Comparison of ENCODE assay signal across 9 cellular contexts in genomic region chr1:151314137-151314875, GRCh38. TPM values are rescaled to one million over a fixed set of nuclear protein-coding genes. Genes with fewer than 3 reads are reported as not detected.
DNase-seq lines count a peak whose midpoint lies in the region; ATAC-seq and TF ChIP-seq lines count a peak whose summit lies in the region.
"Had no signal": no experiment of that assay in that cellular context is flagged by ENCODE, and none has a peak within 500 bp of the region (broad histone marks: within the 10 kb centered on the region; RNA-seq: fewer than 3 reads in every experiment).

No MANE protein-coding gene starts in this region.

- DNase-seq in brain microvascular endothelial cell (peak; percentile 75), islet precursor cell (peak; percentile 73), stomach (peak; percentile 47), NCI-H69 (lab: John Stamatoyannopoulos, UW) (no peak), HAP-1 (ENCODE audit: low spot score in 2 of 2) (no peak), NCI-H82 treated with DMSO at 0.1 percent for 48 hours (lab: John Stamatoyannopoulos, UW; ENCODE audit: unreplicated experiment) (no peak)

- ATAC-seq in GM21786 (IDR thresholded peaks at IDR 0.05; ENCODE audit: unreplicated experiment): no peak
- ATAC-seq: activated naive CD4-positive, alpha-beta T cell treated with anti-CD3 and anti-CD28 coated beads, Interleukin-2, amount 50 U/mL, for 72 hours had no signal

- 46 to 62% (median 55%) methylated on average over 3 of the region's 3 CpGs for WGBS in stomach, 5 donors

- H3K36me3 ChIP-seq in HEK293 (ENCODE audit: control insufficient read depth in 2 of 2, insufficient read depth in 1 of 2, low read length in 2 of 2): peaks cover 18 to 91% of the 10 kb centered on the region in 2 experiments; a peak in 2 of 3 replicates
- peaks cover 27% of the 10 kb centered on the region for H3K36me3 ChIP-seq in brain microvascular endothelial cell (replicated peaks)
- H3K36me3 ChIP-seq in stomach: peaks cover 25 to 100% (median 91%) of the 10 kb centered on the region in 4 donors
- peaks cover 34% of the 10 kb centered on the region for H3K36me3 ChIP-seq in HAP-1 (replicated peaks)

- TF ChIP-seq CTCF in HEK293 (tag by site-specific recombination; IDR thresholded peaks at IDR 0.05) (no peak), brain microvascular endothelial cell (IDR thresholded peaks at IDR 0.05; ENCODE audit: low read depth, low read length, missing control alignments) (no peak), stomach (IDR thresholded peaks at IDR 0.05) (no peak)

- H3K27me3 ChIP-seq in brain microvascular endothelial cell (replicated peaks) (no peaks in the 10 kb centered on the region), stomach (no peaks in the 10 kb centered on the region), HAP-1 (ENCODE audit: low read depth) (no peaks in the 10 kb centered on the region)

- H3K9me3 ChIP-seq in HEK293 (ENCODE audit: control insufficient read depth, insufficient read depth, low read depth, low read length): no peaks in the 10 kb centered on the region
- H3K9me3 ChIP-seq in stomach: no peaks in the 10 kb centered on the region
- no peaks in the 10 kb centered on the region for H3K9me3 ChIP-seq in HAP-1

- no peak for TF ChIP-seq EP300 in stomach (IDR thresholded peaks at IDR 0.05)

- no peak overlapping the region for H3K4me3 ChIP-seq in HEK293 (ENCODE audit: low read depth, low read length)
- H3K4me3 ChIP-seq in brain microvascular endothelial cell (ENCODE audit: low read depth, low read length): no peak overlapping the region
- no peak overlapping the region for H3K4me3 ChIP-seq in stomach
- H3K4me3 ChIP-seq in HAP-1: no peak overlapping the region

- intact Hi-C loops in stomach (cut with DNase I; ENCODE audit: low total_unique reads): no loop called here

- POLR2A ChIA-PET in HEK293 (lab: Yijun Ruan, JAX): interaction anchor here (0.6 to 5.0 kb wide), 5 partner anchors 10 to 158 kb away, joined by 3 to 56 read pairs (median 5); partner anchors contain the start of gene PI4KB

- H3K27ac ChIP-seq in HEK293 (ENCODE audit: extremely low read depth, low read depth, low read length): no peak overlapping the region
- H3K27ac ChIP-seq in brain microvascular endothelial cell: peak overlapping the region; percentile 9
- peak overlapping the region in 4 of 5 donors; percentile 6 to 84 (median 84) for H3K27ac ChIP-seq in stomach

- in situ Hi-C loops in brain microvascular endothelial cell (cut with HindIII; ENCODE audit: low pct_ligation_motif_present, low sequenced_read_pairs) (no loop called here), HAP-1 (cut with MboI; ENCODE audit: low sequenced_read_pairs) (no loop called here)

- CTCF ChIA-PET in HEK293 (lab: Yijun Ruan, JAX): interaction anchor here (0.6 to 12.7 kb wide), 6 partner anchors 13 to 28 kb away, joined by 3 to 88 read pairs (median 4); partner anchors contain the start of gene PI4KB

- no peak for TF ChIP-seq POLR2A in stomach (IDR thresholded peaks at IDR 0.05)

- H3K4me1 ChIP-seq in HEK293 (ENCODE audit: control insufficient read depth, insufficient read depth, low read length) (no peaks in the 10 kb centered on the region), stomach (peaks cover 49 to 63% (median 57%) of the 10 kb centered on the region in 4 donors), HAP-1 (no peaks in the 10 kb centered on the region)

TF ChIP-seq in HEK293, 187 proteins besides CTCF, POLR2A, EP300 and RAD21 (continues in another document):
- TF ChIP-seq ZNF521 (tag by site-specific recombination; IDR thresholded peaks at IDR 0.05) (no peak), ZFP3 (tag by site-specific recombination; IDR thresholded peaks at IDR 0.05; ENCODE audit: low read depth) (no peak), ZNF514 (tag by site-specific recombination; IDR thresholded peaks at IDR 0.05) (no peak), SCRT1 (tag by site-specific recombination; IDR thresholded peaks at IDR 0.05; ENCODE audit: borderline replicate concordance) (no peak), ZFP37 (tag by site-specific recombination; IDR thresholded peaks at IDR 0.05) (0 out of 2 replicates have a peak, but pooled peaks have one; percentile 10), ZNF610 (tag by site-specific recombination; IDR thresholded peaks at IDR 0.05; ENCODE audit: borderline replicate concordance) (no peak), PRDM10 (tag by site-specific recombination; IDR thresholded peaks at IDR 0.05) (peak; percentile 43; the same call in 1 of the 2 replicates), ZSCAN23 (tag by site-specific recombination; IDR thresholded peaks at IDR 0.05) (no peak), ZNF26 (tag by site-specific recombination; IDR thresholded peaks at IDR 0.05) (no peak), SP3 (tag by site-specific recombination; IDR thresholded peaks at IDR 0.05) (no peak), ZBTB7A (tag by site-specific recombination; IDR thresholded peaks at IDR 0.05; ENCODE audit: low read depth) (no peak), OSR2 (tag by site-specific recombination; IDR thresholded peaks at IDR 0.05) (no peak), ZNF660 (tag by site-specific recombination; IDR thresholded peaks at IDR 0.05) (no peak), ZNF175 (tag by site-specific recombination; IDR thresholded peaks at IDR 0.05) (no peak), ZNF221 (tag by site-specific recombination; IDR thresholded peaks at IDR 0.05; ENCODE audit: borderline replicate concordance) (no peak), PRDM1 (tag by site-specific recombination; IDR thresholded peaks at IDR 0.05) (peak; percentile 37; the same call in 1 of the 2 replicates), SCRT2 (tag by site-specific recombination; IDR thresholded peaks at IDR 0.05) (no peak), ZNF585B (tag by site-specific recombination; IDR thresholded peaks at IDR 0.05) (no peak), KLF7 (tag by site-specific recombination; IDR thresholded peaks at IDR 0.05; ENCODE audit: borderline replicate concordance) (no peak), SETDB1 (IDR thresholded peaks at IDR 0.05; ENCODE audit: insufficient read length, low read length) (no peak), ZNF302 (tag by site-specific recombination; IDR thresholded peaks at IDR 0.05; ENCODE audit: low read depth) (no peak)

RNA-seq across cellular contexts. Expression of gene PI4KB, which starts 12.9 kb away (rescaled TPM):
- 100 to 1,000 TPM in 2 of 5 donors, 10 to 100 TPM in 3; 33.2 to 187 (median 62.6) TPM for total RNA-seq in stomach
- polyA plus RNA-seq in stomach: 10 to 100 TPM; 24.1 to 33.5 (median 25.3) TPM

RNA-seq across cellular contexts. Expression of gene ZNF687, which starts 32.2 kb away (rescaled TPM):
- total RNA-seq in stomach: 10 to 100 TPM; 11.9 to 59.6 (median 19.3) TPM
- 10 to 100 TPM in 1 of 3 donors, 1 to 10 TPM in 2; 6.8 to 10.8 (median 7.3) TPM for polyA plus RNA-seq in stomach

RNA-seq across cellular contexts. Expression of gene RFX5, which starts 32.7 kb away (rescaled TPM):
- total RNA-seq in stomach: 100 to 1,000 TPM in 1 of 5 donors, 10 to 100 TPM in 4; 20.4 to 117 (median 39.1) TPM
- 10 to 100 TPM in 2 of 3 donors, 1 to 10 TPM in 1; 9.9 to 19.4 (median 14.2) TPM for polyA plus RNA-seq in stomach

RNA-seq across cellular contexts. Expression of gene SELENBP1, which starts 58.2 kb away (rescaled TPM):
- total RNA-seq in stomach: 100 to 1,000 TPM in 4 of 5 donors, 10 to 100 TPM in 1; 68.8 to 661 (median 281) TPM
- 100 to 1,000 TPM; 102 to 153 (median 117) TPM for polyA plus RNA-seq in stomach
- total RNA-seq: activated naive CD4-positive, alpha-beta T cell treated with anti-CD3 and anti-CD28 coated beads, Interleukin-2, amount 50 U/mL, for 72 hours had no signal

RNA-seq across cellular contexts. Expression of gene PSMD4, which starts 59.8 kb away (rescaled TPM):
- total RNA-seq in stomach: 100 to 1,000 TPM in 2 of 5 donors, 10 to 100 TPM in 3; 81.3 to 220 (median 83.2) TPM
- polyA plus RNA-seq in stomach: 100 to 1,000 TPM; 126 to 234 (median 176) TPM

Comparison
In these comparisons a context has a peak if more than half of its experiments do, and no peak if none do; other contexts are left out.
1. DNase-seq: peak in brain microvascular endothelial cell (single experiment), islet precursor cell (single experiment) and stomach (single experiment); none in NCI-H69 (single experiment), HAP-1 (0 of 2) and NCI-H82 treated with DMSO at 0.1 percent for 48 hours (single experiment).